1 cellular context compared by ENCODE assay signal in genomic region chr2:156332452-156333273, GRCh38.
TF ChIP-seq lines count a peak whose summit lies in the region.

NR4A2 (minus strand) TSS chr2:156332721; CDS start chr2:156330186, 2,535 bp downstream.

TF ChIP-seq in HepG2, 621 proteins besides CTCF, POLR2A, EP300 and RAD21 (continued from another document and continues in another):
- TF ChIP-seq, protein P1, sequence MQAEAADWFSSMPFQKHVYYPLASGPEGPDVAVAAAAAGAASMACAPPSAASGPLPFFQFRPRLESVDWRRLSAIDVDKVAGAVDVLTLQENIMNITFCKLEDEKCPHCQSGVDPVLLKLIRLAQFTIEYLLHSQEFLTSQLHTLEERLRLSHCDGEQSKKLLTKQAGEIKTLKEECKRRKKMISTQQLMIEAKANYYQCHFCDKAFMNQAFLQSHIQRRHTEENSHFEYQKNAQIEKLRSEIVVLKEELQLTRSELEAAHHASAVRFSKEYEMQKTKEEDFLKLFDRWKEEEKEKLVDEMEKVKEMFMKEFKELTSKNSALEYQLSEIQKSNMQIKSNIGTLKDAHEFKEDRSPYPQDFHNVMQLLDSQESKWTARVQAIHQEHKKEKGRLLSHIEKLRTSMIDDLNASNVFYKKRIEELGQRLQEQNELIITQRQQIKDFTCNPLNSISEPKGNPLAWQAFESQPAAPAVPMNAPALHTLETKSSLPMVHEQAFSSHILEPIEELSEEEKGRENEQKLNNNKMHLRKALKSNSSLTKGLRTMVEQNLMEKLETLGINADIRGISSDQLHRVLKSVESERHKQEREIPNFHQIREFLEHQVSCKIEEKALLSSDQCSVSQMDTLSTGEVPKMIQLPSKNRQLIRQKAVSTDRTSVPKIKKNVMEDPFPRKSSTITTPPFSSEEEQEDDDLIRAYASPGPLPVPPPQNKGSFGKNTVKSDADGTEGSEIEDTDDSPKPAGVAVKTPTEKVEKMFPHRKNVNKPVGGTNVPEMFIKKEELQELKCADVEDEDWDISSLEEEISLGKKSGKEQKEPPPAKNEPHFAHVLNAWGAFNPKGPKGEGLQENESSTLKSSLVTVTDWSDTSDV (CRISPR knock-in tag; IDR thresholded peaks at IDR 0.05), result 0 out of 2 replicates have a peak, but pooled peaks have one; percentile 14
- TF ChIP-seq POLR2AphosphoS2 (IDR thresholded peaks at IDR 0.05; ENCODE audit: low read depth, low read length), result no peak
- peak; percentile 66 for TF ChIP-seq NFYC (CRISPR knock-in tag; IDR thresholded peaks at IDR 0.05)
- TF ChIP-seq PLSCR1 (CRISPR knock-in tag; IDR thresholded peaks at IDR 0.05; ENCODE audit: borderline replicate concordance), result no peak
- TF ChIP-seq THYN1 (CRISPR knock-in tag; IDR thresholded peaks at IDR 0.05; ENCODE audit: borderline replicate concordance, low read depth), result no peak
- no peak for TF ChIP-seq ESRRA (CRISPR knock-in tag; IDR thresholded peaks at IDR 0.05; ENCODE audit: low read depth)
- no peak for TF ChIP-seq BATF2 (CRISPR knock-in tag; IDR thresholded peaks at IDR 0.05)
- peak; percentile 46; the same call in 1 of the 2 replicates for TF ChIP-seq KDM5B (CRISPR knock-in tag; IDR thresholded peaks at IDR 0.05; ENCODE audit: borderline replicate concordance)
- TF ChIP-seq CEBPG (CRISPR knock-in tag; IDR thresholded peaks at IDR 0.05), result no peak
- no peak for TF ChIP-seq FOXM1 (CRISPR knock-in tag; IDR thresholded peaks at IDR 0.05)
- TF ChIP-seq TFAP4 (IDR thresholded peaks at IDR 0.05; ENCODE audit: borderline replicate concordance, low read depth), result no peak
- TF ChIP-seq ZNF564 (CRISPR knock-in tag; IDR thresholded peaks at IDR 0.05), result no peak
- no peak for TF ChIP-seq ZNF20 (CRISPR knock-in tag; IDR thresholded peaks at IDR 0.05)
- no peak for TF ChIP-seq NKX3-1 (CRISPR knock-in tag; IDR thresholded peaks at IDR 0.05)
- TF ChIP-seq KDM2A (CRISPR knock-in tag; IDR thresholded peaks at IDR 0.05; ENCODE audit: borderline replicate concordance, low read depth), result peak; percentile 60; the same call in 1 of the 2 replicates
- no peak for TF ChIP-seq ZSCAN12 (CRISPR knock-in tag; IDR thresholded peaks at IDR 0.05)
- peak; percentile 61; the same call in 1 of the 2 replicates for TF ChIP-seq EED (CRISPR knock-in tag; IDR thresholded peaks at IDR 0.05)
- TF ChIP-seq REPIN1 (CRISPR knock-in tag; IDR thresholded peaks at IDR 0.05; ENCODE audit: borderline replicate concordance, low read depth), result no peak
- TF ChIP-seq CBX2 (IDR thresholded peaks at IDR 0.05; ENCODE audit: low read depth, low read length), result no peak
- TF ChIP-seq CBX2 (CRISPR knock-in tag; IDR thresholded peaks at IDR 0.05; ENCODE audit: low read depth), result peak; percentile 80; the same call in 1 of the 2 replicates
- peak; percentile 92 for TF ChIP-seq CREB1 (IDR thresholded peaks at IDR 0.05)
- TF ChIP-seq CREB1 (CRISPR knock-in tag; IDR thresholded peaks at IDR 0.05), result peak; percentile 87
- no peak for TF ChIP-seq ZNF775 (CRISPR knock-in tag; IDR thresholded peaks at IDR 0.05; ENCODE audit: borderline replicate concordance)
- TF ChIP-seq TMF1 (CRISPR knock-in tag; IDR thresholded peaks at IDR 0.05; ENCODE audit: low read depth), result no peak
- TF ChIP-seq ZSCAN25 (CRISPR knock-in tag; IDR thresholded peaks at IDR 0.05), result no peak
- TF ChIP-seq ZNF816 (CRISPR knock-in tag; IDR thresholded peaks at IDR 0.05; ENCODE audit: borderline replicate concordance), result no peak
- TF ChIP-seq SETDB1 (CRISPR knock-in tag; IDR thresholded peaks at IDR 0.05; ENCODE audit: borderline replicate concordance), result no peak
- TF ChIP-seq ZNF547 (CRISPR knock-in tag; IDR thresholded peaks at IDR 0.05), result peak; percentile 35; the same call in 1 of the 2 replicates
- peak; percentile 62 for TF ChIP-seq RBFOX2 (IDR thresholded peaks at IDR 0.05; ENCODE audit: low read depth, low read length)
- TF ChIP-seq ZNF737 (CRISPR knock-in tag; IDR thresholded peaks at IDR 0.05; ENCODE audit: borderline replicate concordance), result no peak
- TF ChIP-seq ZNF776 (CRISPR knock-in tag; IDR thresholded peaks at IDR 0.05), result peak; percentile 33; the same call in 1 of the 2 replicates
- TF ChIP-seq, protein P2, sequence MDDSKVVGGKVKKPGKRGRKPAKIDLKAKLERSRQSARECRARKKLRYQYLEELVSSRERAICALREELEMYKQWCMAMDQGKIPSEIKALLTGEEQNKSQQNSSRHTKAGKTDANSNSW (CRISPR knock-in tag; IDR thresholded peaks at IDR 0.05; ENCODE audit: borderline replicate concordance), result no peak
- TF ChIP-seq ZNF138 (CRISPR knock-in tag; IDR thresholded peaks at IDR 0.05; ENCODE audit: low read depth), result 0 out of 2 replicates have a peak, but pooled peaks have one; percentile 45
- TF ChIP-seq ZFP36 (IDR thresholded peaks at IDR 0.05; ENCODE audit: borderline replicate concordance, low read depth, low read length, partially characterized antibody), result no peak
- no peak for TF ChIP-seq ZNF777 (CRISPR knock-in tag; IDR thresholded peaks at IDR 0.05)
- TF ChIP-seq, protein P3, sequence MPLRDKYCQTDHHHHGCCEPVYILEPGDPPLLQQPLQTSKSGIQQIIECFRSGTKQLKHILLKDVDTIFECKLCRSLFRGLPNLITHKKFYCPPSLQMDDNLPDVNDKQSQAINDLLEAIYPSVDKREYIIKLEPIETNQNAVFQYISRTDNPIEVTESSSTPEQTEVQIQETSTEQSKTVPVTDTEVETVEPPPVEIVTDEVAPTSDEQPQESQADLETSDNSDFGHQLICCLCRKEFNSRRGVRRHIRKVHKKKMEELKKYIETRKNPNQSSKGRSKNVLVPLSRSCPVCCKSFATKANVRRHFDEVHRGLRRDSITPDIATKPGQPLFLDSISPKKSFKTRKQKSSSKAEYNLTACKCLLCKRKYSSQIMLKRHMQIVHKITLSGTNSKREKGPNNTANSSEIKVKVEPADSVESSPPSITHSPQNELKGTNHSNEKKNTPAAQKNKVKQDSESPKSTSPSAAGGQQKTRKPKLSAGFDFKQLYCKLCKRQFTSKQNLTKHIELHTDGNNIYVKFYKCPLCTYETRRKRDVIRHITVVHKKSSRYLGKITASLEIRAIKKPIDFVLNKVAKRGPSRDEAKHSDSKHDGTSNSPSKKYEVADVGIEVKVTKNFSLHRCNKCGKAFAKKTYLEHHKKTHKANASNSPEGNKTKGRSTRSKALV (CRISPR knock-in tag; IDR thresholded peaks at IDR 0.05), result peak; percentile 92
- TF ChIP-seq TFDP1 (CRISPR knock-in tag; IDR thresholded peaks at IDR 0.05; ENCODE audit: borderline replicate concordance), result peak; percentile 31; the same call in 1 of the 2 replicates
- TF ChIP-seq TFDP2 (CRISPR knock-in tag; IDR thresholded peaks at IDR 0.05), result 0 out of 2 replicates have a peak, but pooled peaks have one; percentile 29
- TF ChIP-seq NR1H2 (CRISPR knock-in tag; IDR thresholded peaks at IDR 0.05; ENCODE audit: borderline replicate concordance, low read depth), result no peak
- TF ChIP-seq, protein P4, sequence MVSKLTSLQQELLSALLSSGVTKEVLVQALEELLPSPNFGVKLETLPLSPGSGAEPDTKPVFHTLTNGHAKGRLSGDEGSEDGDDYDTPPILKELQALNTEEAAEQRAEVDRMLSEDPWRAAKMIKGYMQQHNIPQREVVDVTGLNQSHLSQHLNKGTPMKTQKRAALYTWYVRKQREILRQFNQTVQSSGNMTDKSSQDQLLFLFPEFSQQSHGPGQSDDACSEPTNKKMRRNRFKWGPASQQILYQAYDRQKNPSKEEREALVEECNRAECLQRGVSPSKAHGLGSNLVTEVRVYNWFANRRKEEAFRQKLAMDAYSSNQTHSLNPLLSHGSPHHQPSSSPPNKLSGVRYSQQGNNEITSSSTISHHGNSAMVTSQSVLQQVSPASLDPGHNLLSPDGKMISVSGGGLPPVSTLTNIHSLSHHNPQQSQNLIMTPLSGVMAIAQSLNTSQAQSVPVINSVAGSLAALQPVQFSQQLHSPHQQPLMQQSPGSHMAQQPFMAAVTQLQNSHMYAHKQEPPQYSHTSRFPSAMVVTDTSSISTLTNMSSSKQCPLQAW (CRISPR knock-in tag; IDR thresholded peaks at IDR 0.05), result no peak
- no peak for TF ChIP-seq ZNF672 (CRISPR knock-in tag; IDR thresholded peaks at IDR 0.05)
- peak; percentile 38; the same call in 1 of the 2 replicates for TF ChIP-seq FOXK1 (CRISPR knock-in tag; IDR thresholded peaks at IDR 0.05; ENCODE audit: borderline replicate concordance, low read depth)
- TF ChIP-seq ZNF224 (CRISPR knock-in tag; IDR thresholded peaks at IDR 0.05), result no peak
- TF ChIP-seq, protein P5, sequence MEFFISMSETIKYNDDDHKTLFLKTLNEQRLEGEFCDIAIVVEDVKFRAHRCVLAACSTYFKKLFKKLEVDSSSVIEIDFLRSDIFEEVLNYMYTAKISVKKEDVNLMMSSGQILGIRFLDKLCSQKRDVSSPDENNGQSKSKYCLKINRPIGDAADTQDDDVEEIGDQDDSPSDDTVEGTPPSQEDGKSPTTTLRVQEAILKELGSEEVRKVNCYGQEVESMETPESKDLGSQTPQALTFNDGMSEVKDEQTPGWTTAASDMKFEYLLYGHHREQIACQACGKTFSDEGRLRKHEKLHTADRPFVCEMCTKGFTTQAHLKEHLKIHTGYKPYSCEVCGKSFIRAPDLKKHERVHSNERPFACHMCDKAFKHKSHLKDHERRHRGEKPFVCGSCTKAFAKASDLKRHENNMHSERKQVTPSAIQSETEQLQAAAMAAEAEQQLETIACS (CRISPR knock-in tag; IDR thresholded peaks at IDR 0.05), result no peak
- TF ChIP-seq NFYB (CRISPR knock-in tag; IDR thresholded peaks at IDR 0.05), result peak; percentile 73
- TF ChIP-seq, protein P6, sequence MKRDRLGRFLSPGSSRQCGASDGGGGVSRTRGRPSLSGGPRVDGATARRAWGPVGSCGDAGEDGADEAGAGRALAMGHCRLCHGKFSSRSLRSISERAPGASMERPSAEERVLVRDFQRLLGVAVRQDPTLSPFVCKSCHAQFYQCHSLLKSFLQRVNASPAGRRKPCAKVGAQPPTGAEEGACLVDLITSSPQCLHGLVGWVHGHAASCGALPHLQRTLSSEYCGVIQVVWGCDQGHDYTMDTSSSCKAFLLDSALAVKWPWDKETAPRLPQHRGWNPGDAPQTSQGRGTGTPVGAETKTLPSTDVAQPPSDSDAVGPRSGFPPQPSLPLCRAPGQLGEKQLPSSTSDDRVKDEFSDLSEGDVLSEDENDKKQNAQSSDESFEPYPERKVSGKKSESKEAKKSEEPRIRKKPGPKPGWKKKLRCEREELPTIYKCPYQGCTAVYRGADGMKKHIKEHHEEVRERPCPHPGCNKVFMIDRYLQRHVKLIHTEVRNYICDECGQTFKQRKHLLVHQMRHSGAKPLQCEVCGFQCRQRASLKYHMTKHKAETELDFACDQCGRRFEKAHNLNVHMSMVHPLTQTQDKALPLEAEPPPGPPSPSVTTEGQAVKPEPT (CRISPR knock-in tag; IDR thresholded peaks at IDR 0.05; ENCODE audit: low read depth), result 0 out of 2 replicates have a peak, but pooled peaks have one; percentile 47
- TF ChIP-seq ARNTL (CRISPR knock-in tag; IDR thresholded peaks at IDR 0.05), result no peak
